ENCODE assay signal across 9 cellular contexts in the genomic region with DNA sequence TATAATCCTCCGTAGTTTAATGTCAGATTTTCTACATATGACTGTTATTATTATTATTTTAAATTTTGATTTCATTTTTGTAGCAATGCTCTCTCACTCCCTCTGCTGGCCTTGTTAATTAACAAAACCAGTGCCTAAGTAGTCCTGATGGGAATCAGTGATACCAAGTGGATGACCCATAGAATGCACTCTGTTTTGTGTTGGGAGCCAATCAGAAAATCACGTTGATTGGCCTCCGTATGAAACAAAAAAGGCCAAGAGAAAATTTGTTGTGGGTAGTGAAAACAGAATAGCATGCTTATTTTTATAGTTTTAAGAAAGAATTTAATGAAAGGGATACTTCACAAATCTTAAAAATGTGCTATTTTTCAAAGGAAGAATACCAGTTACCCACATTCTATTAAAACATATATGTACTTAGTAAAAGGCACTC. TPM values are rescaled to one million over a fixed set of nuclear protein-coding genes. Genes with fewer than 3 reads are reported as not detected.
DNase-seq lines count a peak whose midpoint lies in the region; ATAC-seq and TF ChIP-seq lines count a peak whose summit lies in the region.
"Had no signal": no experiment of that assay in that cellular context is flagged by ENCODE, and none has a peak within 500 bp of the region (broad histone marks: within the 10 kb centered on the region; RNA-seq: fewer than 3 reads in every experiment).

No MANE protein-coding gene starts in this region.

- ATAC-seq in HG02798 (IDR thresholded peaks at IDR 0.05; ENCODE audit: poor library complexity, unreplicated experiment), result peak; percentile 49
- ATAC-seq: mucosa of descending colon had no signal

- no peak overlapping the region for H3K4me3 ChIP-seq in suprapubic skin
- H3K4me3 ChIP-seq: mucosa of descending colon had no signal

- 21% methylated on average over 3 of the region's 3 CpGs for WGBS in suprapubic skin

- H3K9me3 ChIP-seq in suprapubic skin, result no peaks in the 10 kb centered on the region
- H3K9me3 ChIP-seq: mucosa of descending colon had no signal

- DNase-seq in D341Med (ENCODE audit: low spot score) (peak; percentile 34), SKM-1 treated with dmso at 0.1 percent for 144 hours (lab: John Stamatoyannopoulos, UW; ENCODE audit: unreplicated experiment) (peak; percentile 41), glomerular visceral epithelial cell (ENCODE audit: extremely low spot score) (peak; percentile 32), suprapubic skin (ENCODE audit: low spot score in 2 of 2) (no peak), NCI-H128 (lab: John Stamatoyannopoulos, UW; ENCODE audit: unreplicated experiment) (no peak), NCI-H2196 treated with DMSO at 0.1 percent for 48 hours (lab: John Stamatoyannopoulos, UW; ENCODE audit: unreplicated experiment) (no peak), OCI-M2 (lab: John Stamatoyannopoulos, UW; ENCODE audit: unreplicated experiment) (no peak)

- TF ChIP-seq EP300 in suprapubic skin (IDR thresholded peaks at IDR 0.05), result no peak

- H3K27ac ChIP-seq in suprapubic skin, result no peak overlapping the region

- TF ChIP-seq CTCF in suprapubic skin (IDR thresholded peaks at IDR 0.05), result peak; percentile 52 to 62

- no peaks in the 10 kb centered on the region for H3K4me1 ChIP-seq in suprapubic skin

- H3K36me3 ChIP-seq in suprapubic skin, result no peaks in the 10 kb centered on the region

- peaks cover 4% of the 10 kb centered on the region for H3K27me3 ChIP-seq in suprapubic skin

- TF ChIP-seq POLR2A in suprapubic skin (IDR thresholded peaks at IDR 0.05), result no peak

RNA-seq across cellular contexts. Expression of a gene that starts 34.4 kb away (rescaled TPM):
- 10 to 100 TPM in 3 of 4 donors, 1 to 10 TPM in 1; 9.0 to 18.5 (median 16.3) TPM for total RNA-seq in suprapubic skin

Comparison
In these comparisons a context has a peak if more than half of its experiments do, and no peak if none do; other contexts are left out.
1. DNase-seq: peak in D341Med (single experiment), SKM-1 treated with dmso at 0.1 percent for 144 hours (single experiment) and glomerular visceral epithelial cell (single experiment); none in suprapubic skin (0 of 2), NCI-H128 (single experiment), NCI-H2196 treated with DMSO at 0.1 percent for 48 hours (single experiment) and OCI-M2 (single experiment).